Comparison of ENCODE assay signal across 1 cellular context in genomic region chr10:93475227-93475626, GRCh38.
TF ChIP-seq lines count a peak whose summit lies in the region.

No MANE protein-coding gene starts in this region.

TF ChIP-seq in IMR-90, 13 proteins besides CTCF, POLR2A, EP300 and RAD21:
- TF ChIP-seq ELK1 (IDR thresholded peaks at IDR 0.05; ENCODE audit: borderline replicate concordance, low read depth, low read length) = no peak
- no peak for TF ChIP-seq RCOR1 (IDR thresholded peaks at IDR 0.05; ENCODE audit: insufficient replicate concordance, low read length)
- TF ChIP-seq USF2 (IDR thresholded peaks at IDR 0.05; ENCODE audit: low read depth, low read length) = no peak
- TF ChIP-seq CHD1 (IDR thresholded peaks at IDR 0.05; ENCODE audit: low read depth, low read length) = no peak
- TF ChIP-seq MAZ (IDR thresholded peaks at IDR 0.05; ENCODE audit: borderline replicate concordance, low read depth, low read length) = no peak
- TF ChIP-seq RFX5 (IDR thresholded peaks at IDR 0.05; ENCODE audit: low read depth, low read length) = no peak
- TF ChIP-seq MAFK (IDR thresholded peaks at IDR 0.05; ENCODE audit: low read depth, low read length) = no peak
- no peak for TF ChIP-seq MXI1 (IDR thresholded peaks at IDR 0.05; ENCODE audit: borderline replicate concordance, low read depth, low read length)
- TF ChIP-seq BHLHE40 (IDR thresholded peaks at IDR 0.05; ENCODE audit: low read depth, low read length) = no peak
